ENCODE assay signal across 1 cellular context in genomic region chr2:74026674-74027294, GRCh38.
A peak's percentile ranks its signal among the peaks of the same experiment; 100 is the strongest.
TF ChIP-seq lines count a peak whose summit lies in the region.

No MANE protein-coding gene starts in this region.

TF ChIP-seq in GM12878, 131 proteins besides CTCF, POLR2A, EP300 and RAD21 (continued from another document):
- TF ChIP-seq, protein P1, sequence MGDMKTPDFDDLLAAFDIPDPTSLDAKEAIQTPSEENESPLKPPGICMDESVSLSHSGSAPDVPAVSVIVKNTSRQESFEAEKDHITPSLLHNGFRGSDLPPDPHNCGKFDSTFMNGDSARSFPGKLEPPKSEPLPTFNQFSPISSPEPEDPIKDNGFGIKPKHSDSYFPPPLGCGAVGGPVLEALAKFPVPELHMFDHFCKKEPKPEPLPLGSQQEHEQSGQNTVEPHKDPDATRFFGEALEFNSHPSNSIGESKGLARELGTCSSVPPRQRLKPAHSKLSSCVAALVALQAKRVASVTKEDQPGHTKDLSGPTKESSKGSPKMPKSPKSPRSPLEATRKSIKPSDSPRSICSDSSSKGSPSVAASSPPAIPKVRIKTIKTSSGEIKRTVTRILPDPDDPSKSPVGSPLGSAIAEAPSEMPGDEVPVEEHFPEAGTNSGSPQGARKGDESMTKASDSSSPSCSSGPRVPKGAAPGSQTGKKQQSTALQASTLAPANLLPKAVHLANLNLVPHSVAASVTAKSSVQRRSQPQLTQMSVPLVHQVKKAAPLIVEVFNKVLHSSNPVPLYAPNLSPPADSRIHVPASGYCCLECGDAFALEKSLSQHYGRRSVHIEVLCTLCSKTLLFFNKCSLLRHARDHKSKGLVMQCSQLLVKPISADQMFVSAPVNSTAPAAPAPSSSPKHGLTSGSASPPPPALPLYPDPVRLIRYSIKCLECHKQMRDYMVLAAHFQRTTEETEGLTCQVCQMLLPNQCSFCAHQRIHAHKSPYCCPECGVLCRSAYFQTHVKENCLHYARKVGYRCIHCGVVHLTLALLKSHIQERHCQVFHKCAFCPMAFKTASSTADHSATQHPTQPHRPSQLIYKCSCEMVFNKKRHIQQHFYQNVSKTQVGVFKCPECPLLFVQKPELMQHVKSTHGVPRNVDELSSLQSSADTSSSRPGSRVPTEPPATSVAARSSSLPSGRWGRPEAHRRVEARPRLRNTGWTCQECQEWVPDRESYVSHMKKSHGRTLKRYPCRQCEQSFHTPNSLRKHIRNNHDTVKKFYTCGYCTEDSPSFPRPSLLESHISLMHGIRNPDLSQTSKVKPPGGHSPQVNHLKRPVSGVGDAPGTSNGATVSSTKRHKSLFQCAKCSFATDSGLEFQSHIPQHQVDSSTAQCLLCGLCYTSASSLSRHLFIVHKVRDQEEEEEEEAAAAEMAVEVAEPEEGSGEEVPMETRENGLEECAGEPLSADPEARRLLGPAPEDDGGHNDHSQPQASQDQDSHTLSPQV (IDR thresholded peaks at IDR 0.05), result no peak
- TF ChIP-seq SPI1 (IDR thresholded peaks at IDR 0.05; ENCODE audit: borderline replicate concordance, insufficient read depth, low read depth, low read length) (peak; percentile 74), SMARCA5 (IDR thresholded peaks at IDR 0.05) (no peak), RELA (IDR thresholded peaks at IDR 0.05; ENCODE audit: borderline replicate concordance, partially characterized antibody) (no peak), TARDBP (IDR thresholded peaks at IDR 0.05; ENCODE audit: borderline replicate concordance) (no peak), RELB (IDR thresholded peaks at IDR 0.05; ENCODE audit: low read depth) (peak; percentile 53; the same call in 1 of the 2 replicates), SKIL (IDR thresholded peaks at IDR 0.05; ENCODE audit: low read depth, poor library complexity, severe bottlenecking) (no peak), RAD51 (IDR thresholded peaks at IDR 0.05) (no peak), RUNX3 (IDR thresholded peaks at IDR 0.05; ENCODE audit: low read length) (peak; percentile 12; the same call in 1 of the 2 replicates), TCF3 (IDR thresholded peaks at IDR 0.05; ENCODE audit: borderline replicate concordance, insufficient read depth, low read depth, low read length) (no peak), NR2C2 (IDR thresholded peaks at IDR 0.05; ENCODE audit: borderline replicate concordance, control insufficient read depth, insufficient read length, low read depth) (no peak), RB1 (IDR thresholded peaks at IDR 0.05; ENCODE audit: borderline replicate concordance) (no peak), MYB (IDR thresholded peaks at IDR 0.05; ENCODE audit: borderline replicate concordance, low read depth, low read length) (no peak), RCOR1 (conservative IDR thresholded peaks at IDR 0.05; ENCODE audit: low read depth, low read length) (no peak), RBBP5 (conservative IDR thresholded peaks at IDR 0.05) (no peak), ZNF622 (IDR thresholded peaks at IDR 0.05) (no peak), ATF3 (IDR thresholded peaks at IDR 0.05; ENCODE audit: borderline replicate concordance, extremely low read depth, low read depth, low read length) (no peak), LARP7 (IDR thresholded peaks at IDR 0.05) (no peak), BRCA1 (IDR thresholded peaks at IDR 0.05; ENCODE audit: low read depth, low read length) (no peak), ZNF217 (IDR thresholded peaks at IDR 0.05) (no peak), IKZF2 (IDR thresholded peaks at IDR 0.05) (peak in 1 of 2 experiments; percentile 18; a peak in 1 of 4 replicates), TCF7 (IDR thresholded peaks at IDR 0.05; ENCODE audit: borderline replicate concordance) (no peak; the same call in 1 of the 2 replicates)
- TF ChIP-seq, protein P2, sequence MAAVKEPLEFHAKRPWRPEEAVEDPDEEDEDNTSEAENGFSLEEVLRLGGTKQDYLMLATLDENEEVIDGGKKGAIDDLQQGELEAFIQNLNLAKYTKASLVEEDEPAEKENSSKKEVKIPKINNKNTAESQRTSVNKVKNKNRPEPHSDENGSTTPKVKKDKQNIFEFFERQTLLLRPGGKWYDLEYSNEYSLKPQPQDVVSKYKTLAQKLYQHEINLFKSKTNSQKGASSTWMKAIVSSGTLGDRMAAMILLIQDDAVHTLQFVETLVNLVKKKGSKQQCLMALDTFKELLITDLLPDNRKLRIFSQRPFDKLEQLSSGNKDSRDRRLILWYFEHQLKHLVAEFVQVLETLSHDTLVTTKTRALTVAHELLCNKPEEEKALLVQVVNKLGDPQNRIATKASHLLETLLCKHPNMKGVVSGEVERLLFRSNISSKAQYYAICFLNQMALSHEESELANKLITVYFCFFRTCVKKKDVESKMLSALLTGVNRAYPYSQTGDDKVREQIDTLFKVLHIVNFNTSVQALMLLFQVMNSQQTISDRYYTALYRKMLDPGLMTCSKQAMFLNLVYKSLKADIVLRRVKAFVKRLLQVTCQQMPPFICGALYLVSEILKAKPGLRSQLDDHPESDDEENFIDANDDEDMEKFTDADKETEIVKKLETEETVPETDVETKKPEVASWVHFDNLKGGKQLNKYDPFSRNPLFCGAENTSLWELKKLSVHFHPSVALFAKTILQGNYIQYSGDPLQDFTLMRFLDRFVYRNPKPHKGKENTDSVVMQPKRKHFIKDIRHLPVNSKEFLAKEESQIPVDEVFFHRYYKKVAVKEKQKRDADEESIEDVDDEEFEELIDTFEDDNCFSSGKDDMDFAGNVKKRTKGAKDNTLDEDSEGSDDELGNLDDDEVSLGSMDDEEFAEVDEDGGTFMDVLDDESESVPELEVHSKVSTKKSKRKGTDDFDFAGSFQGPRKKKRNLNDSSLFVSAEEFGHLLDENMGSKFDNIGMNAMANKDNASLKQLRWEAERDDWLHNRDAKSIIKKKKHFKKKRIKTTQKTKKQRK (IDR thresholded peaks at IDR 0.05; ENCODE audit: low read depth, low read length), result no peak
- TF ChIP-seq, protein P3, sequence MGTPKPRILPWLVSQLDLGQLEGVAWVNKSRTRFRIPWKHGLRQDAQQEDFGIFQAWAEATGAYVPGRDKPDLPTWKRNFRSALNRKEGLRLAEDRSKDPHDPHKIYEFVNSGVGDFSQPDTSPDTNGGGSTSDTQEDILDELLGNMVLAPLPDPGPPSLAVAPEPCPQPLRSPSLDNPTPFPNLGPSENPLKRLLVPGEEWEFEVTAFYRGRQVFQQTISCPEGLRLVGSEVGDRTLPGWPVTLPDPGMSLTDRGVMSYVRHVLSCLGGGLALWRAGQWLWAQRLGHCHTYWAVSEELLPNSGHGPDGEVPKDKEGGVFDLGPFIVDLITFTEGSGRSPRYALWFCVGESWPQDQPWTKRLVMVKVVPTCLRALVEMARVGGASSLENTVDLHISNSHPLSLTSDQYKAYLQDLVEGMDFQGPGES (IDR thresholded peaks at IDR 0.05), result no peak
